1 cellular context compared by ENCODE assay signal in the genomic region with DNA sequence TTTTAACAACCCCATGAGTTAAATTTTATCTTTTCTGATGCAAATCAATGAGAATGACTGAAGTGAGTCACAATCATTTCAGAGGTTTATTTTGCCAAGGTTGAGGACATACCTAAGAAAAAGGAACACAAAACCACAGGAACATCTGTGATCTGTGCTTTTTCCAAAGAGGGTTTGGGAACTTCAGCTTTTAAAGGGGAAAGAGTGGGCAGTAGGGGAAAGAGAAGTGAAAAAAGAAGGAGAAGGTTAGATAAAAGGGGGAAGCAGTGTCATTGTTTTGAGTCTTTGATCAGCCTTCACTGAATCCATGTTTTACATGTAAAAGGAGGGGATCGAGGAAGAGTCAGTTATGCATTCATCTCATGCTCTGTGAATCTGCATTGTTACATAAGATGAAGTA.
TF ChIP-seq lines count a peak whose summit lies in the region.

No MANE protein-coding gene starts in this region.

TF ChIP-seq in GM23338, 12 proteins besides CTCF, POLR2A, EP300 and RAD21 (continued from another document):
- TF ChIP-seq, protein P1, sequence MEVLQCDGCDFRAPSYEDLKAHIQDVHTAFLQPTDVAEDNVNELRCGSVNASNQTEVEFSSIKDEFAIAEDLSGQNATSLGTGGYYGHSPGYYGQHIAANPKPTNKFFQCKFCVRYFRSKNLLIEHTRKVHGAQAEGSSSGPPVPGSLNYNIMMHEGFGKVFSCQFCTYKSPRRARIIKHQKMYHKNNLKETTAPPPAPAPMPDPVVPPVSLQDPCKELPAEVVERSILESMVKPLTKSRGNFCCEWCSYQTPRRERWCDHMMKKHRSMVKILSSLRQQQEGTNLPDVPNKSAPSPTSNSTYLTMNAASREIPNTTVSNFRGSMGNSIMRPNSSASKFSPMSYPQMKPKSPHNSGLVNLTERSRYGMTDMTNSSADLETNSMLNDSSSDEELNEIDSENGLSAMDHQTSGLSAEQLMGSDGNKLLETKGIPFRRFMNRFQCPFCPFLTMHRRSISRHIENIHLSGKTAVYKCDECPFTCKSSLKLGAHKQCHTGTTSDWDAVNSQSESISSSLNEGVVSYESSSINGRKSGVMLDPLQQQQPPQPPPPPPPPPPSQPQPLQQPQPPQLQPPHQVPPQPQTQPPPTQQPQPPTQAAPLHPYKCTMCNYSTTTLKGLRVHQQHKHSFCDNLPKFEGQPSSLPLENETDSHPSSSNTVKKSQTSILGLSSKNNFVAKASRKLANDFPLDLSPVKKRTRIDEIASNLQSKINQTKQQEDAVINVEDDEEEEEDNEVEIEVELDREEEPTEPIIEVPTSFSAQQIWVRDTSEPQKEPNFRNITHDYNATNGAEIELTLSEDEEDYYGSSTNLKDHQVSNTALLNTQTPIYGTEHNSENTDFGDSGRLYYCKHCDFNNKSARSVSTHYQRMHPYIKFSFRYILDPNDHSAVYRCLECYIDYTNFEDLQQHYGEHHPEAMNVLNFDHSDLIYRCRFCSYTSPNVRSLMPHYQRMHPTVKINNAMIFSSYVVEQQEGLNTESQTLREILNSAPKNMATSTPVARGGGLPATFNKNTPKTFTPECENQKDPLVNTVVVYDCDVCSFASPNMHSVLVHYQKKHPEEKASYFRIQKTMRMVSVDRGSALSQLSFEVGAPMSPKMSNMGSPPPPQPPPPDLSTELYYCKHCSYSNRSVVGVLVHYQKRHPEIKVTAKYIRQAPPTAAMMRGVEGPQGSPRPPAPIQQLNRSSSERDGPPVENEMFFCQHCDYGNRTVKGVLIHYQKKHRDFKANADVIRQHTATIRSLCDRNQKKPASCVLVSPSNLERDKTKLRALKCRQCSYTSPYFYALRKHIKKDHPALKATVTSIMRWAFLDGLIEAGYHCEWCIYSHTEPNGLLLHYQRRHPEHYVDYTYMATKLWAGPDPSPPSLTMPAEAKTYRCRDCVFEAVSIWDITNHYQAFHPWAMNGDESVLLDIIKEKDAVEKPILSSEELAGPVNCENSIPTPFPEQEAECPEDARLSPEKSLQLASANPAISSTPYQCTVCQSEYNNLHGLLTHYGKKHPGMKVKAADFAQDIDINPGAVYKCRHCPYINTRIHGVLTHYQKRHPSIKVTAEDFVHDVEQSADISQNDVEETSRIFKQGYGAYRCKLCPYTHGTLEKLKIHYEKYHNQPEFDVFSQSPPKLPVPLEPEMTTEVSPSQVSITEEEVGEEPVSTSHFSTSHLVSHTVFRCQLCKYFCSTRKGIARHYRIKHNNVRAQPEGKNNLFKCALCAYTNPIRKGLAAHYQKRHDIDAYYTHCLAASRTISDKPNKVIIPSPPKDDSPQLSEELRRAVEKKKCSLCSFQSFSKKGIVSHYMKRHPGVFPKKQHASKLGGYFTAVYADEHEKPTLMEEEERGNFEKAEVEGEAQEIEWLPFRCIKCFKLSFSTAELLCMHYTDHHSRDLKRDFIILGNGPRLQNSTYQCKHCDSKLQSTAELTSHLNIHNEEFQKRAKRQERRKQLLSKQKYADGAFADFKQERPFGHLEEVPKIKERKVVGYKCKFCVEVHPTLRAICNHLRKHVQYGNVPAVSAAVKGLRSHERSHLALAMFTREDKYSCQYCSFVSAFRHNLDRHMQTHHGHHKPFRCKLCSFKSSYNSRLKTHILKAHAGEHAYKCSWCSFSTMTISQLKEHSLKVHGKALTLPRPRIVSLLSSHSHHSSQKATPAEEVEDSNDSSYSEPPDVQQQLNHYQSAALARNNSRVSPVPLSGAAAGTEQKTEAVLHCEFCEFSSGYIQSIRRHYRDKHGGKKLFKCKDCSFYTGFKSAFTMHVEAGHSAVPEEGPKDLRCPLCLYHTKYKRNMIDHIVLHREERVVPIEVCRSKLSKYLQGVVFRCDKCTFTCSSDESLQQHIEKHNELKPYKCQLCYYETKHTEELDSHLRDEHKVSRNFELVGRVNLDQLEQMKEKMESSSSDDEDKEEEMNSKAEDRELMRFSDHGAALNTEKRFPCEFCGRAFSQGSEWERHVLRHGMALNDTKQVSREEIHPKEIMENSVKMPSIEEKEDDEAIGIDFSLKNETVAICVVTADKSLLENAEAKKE (CRISPR knock-in tag; IDR thresholded peaks at IDR 0.05), result no peak
